In genomic region chr15:47384316-47384715, GRCh38 we compare ENCODE assay signal across 10 cellular contexts.
DNase-seq lines count a peak whose midpoint lies in the region; ATAC-seq, FAIRE-seq and TF ChIP-seq lines count a peak whose summit lies in the region.
"Had no signal": no experiment of that assay in that cellular context is flagged by ENCODE, and none has a peak within 500 bp of the region (broad histone marks: within the 10 kb centered on the region; RNA-seq: fewer than 3 reads in every experiment).

No MANE protein-coding gene starts in this region.

- peak; percentile 71 for DNase-seq in AG20443 (ENCODE audit: low spot score)
- DNase-seq in NCI-H2227 treated with DMSO at 0.1 percent for 48 hours (lab: John Stamatoyannopoulos, UW), result peak; percentile 47
- DNase-seq in dermis microvascular lymphatic vessel endothelial cell (ENCODE audit: low read depth in 2 of 2), result peak; percentile 6 to 89
- no peak for DNase-seq in HepG2 (ENCODE audit: low spot score)
- DNase-seq in HuH-7 (ENCODE audit: low spot score), result no peak
- DNase-seq: DMS79, NCI-H2081 treated with DMSO at 0.1 percent for 48 hours had no signal

- no peak for TF ChIP-seq RAD21 in HepG2 (CRISPR knock-in tag; IDR thresholded peaks at IDR 0.05)

- intact Hi-C loops in HepG2 (cut with micrococcal nuclease; ENCODE audit: unreplicated experiment), result no loop called here

- POLR2A ChIA-PET in HepG2 (lab: Yijun Ruan, JAX), result no interaction called here

- TF ChIP-seq CTCF in HepG2 (CRISPR knock-in tag; IDR thresholded peaks at IDR 0.05), result no peak

- no peak overlapping the region for H3K4me3 ChIP-seq in HepG2 (replicated peaks in 1 of 3; ENCODE audit: insufficient read depth in 1 of 3, low read depth in 2 of 3, low read length in 3 of 3)

- no peaks in the 10 kb centered on the region for H3K79me2 ChIP-seq in HepG2 (ENCODE audit: insufficient read depth, low read length)

- no TSS peak for BruUV-seq in HepG2 (replicated peaks; lab: Mats Ljungman, UMichigan)

- no peaks in the 10 kb centered on the region for H3K4me1 ChIP-seq in HepG2 (ENCODE audit: insufficient read depth, low read length)

- H3K36me3 ChIP-seq in HepG2 (replicated peaks in 1 of 2; ENCODE audit: control insufficient read depth in 1 of 2, insufficient read depth in 2 of 2, low read length in 2 of 2), result no peaks in the 10 kb centered on the region

- in situ Hi-C loops in HepG2 (cut with HindIII; ENCODE audit: extremely low pct_ligation_motif_present, low pct_unique_long_range_greater_than_20kb), result no loop called here

- no peaks in the 10 kb centered on the region; the same call in none of the 2 replicates for H3K9me3 ChIP-seq in HepG2 (ENCODE audit: low read length)

- no peak for TF ChIP-seq POLR2A in HepG2 (IDR thresholded peaks at IDR 0.05; ENCODE audit: insufficient read depth in 1 of 2, low read depth in 2 of 2, low read length in 2 of 2)

- H4K20me1 ChIP-seq in HepG2 (ENCODE audit: insufficient read depth, low read length), result no peaks in the 10 kb centered on the region

- WGBS in HepG2 (ENCODE audit: low lambda C conversion rate), result 0% methylated on average over 3 of the region's 3 CpGs

- no peak overlapping the region for H2AFZ ChIP-seq in HepG2 (ENCODE audit: low read length)

- H3K27ac ChIP-seq in HepG2 (ENCODE audit: extremely low read length, insufficient read depth, low read length), result no peak overlapping the region

- TF ChIP-seq EP300 in HepG2 (IDR thresholded peaks at IDR 0.05; ENCODE audit: low read depth in 2 of 2, low read length in 2 of 2), result no peak
- no peak for TF ChIP-seq EP300 in HepG2 (CRISPR knock-in tag; IDR thresholded peaks at IDR 0.05; ENCODE audit: borderline replicate concordance)

- no peak for FAIRE-seq in HepG2 (lab: Jason Lieb, UNC)

- ATAC-seq in HepG2, result no peak
- no peak for ATAC-seq in HG03135 (IDR thresholded peaks at IDR 0.05; ENCODE audit: unreplicated experiment)
- ATAC-seq in HG02973 (IDR thresholded peaks at IDR 0.05; ENCODE audit: unreplicated experiment), result no peak
- no peak for ATAC-seq in GM18907 (IDR thresholded peaks at IDR 0.05; ENCODE audit: unreplicated experiment)

- no peaks in the 10 kb centered on the region for H3K27me3 ChIP-seq in HepG2 (ENCODE audit: control insufficient read depth in 1 of 2, insufficient read depth in 2 of 2, low read length in 2 of 2)

- H3K9ac ChIP-seq in HepG2 (ENCODE audit: insufficient read depth, low read depth, low read length), result no peak overlapping the region

- CTCF ChIA-PET in HepG2 (lab: Yijun Ruan, JAX; ENCODE audit: low intra/inter-chr PET ratio, low total read pairs), result no interaction called here

- H3K4me2 ChIP-seq in HepG2 (ENCODE audit: low read depth, low read length), result no peak overlapping the region

TF ChIP-seq in HepG2, 621 proteins besides CTCF, POLR2A, EP300 and RAD21:
- TF ChIP-seq DDIT3 (CRISPR knock-in tag; IDR thresholded peaks at IDR 0.05), result no peak
- TF ChIP-seq REPIN1 (CRISPR knock-in tag; IDR thresholded peaks at IDR 0.05; ENCODE audit: borderline replicate concordance, low read depth), result no peak
- TF ChIP-seq CEBPB (IDR thresholded peaks at IDR 0.05; ENCODE audit: borderline replicate concordance, low read depth, low read length), result 0 out of 2 replicates have a peak, but pooled peaks have one; percentile 1
- TF ChIP-seq ZKSCAN1 (IDR thresholded peaks at IDR 0.05; ENCODE audit: low read length), result peak; percentile 72
- TF ChIP-seq, protein P1, sequence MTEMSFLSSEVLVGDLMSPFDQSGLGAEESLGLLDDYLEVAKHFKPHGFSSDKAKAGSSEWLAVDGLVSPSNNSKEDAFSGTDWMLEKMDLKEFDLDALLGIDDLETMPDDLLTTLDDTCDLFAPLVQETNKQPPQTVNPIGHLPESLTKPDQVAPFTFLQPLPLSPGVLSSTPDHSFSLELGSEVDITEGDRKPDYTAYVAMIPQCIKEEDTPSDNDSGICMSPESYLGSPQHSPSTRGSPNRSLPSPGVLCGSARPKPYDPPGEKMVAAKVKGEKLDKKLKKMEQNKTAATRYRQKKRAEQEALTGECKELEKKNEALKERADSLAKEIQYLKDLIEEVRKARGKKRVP (CRISPR knock-in tag; IDR thresholded peaks at IDR 0.05), result peak in 1 of 2 experiments; percentile 84; a peak in 2 of 4 replicates
- no peak for TF ChIP-seq CHD2 (IDR thresholded peaks at IDR 0.05; ENCODE audit: low read depth, low read length)
- peak; percentile 81 for TF ChIP-seq FOSL2 (CRISPR knock-in tag; IDR thresholded peaks at IDR 0.05)
TF ChIP-seq in HepG2: peak in this region for 4.

Comparison
In these comparisons a context has a peak if more than half of its experiments do, and no peak if none do; other contexts are left out.
1. DNase-seq: peak in AG20443 (single experiment), NCI-H2227 treated with DMSO at 0.1 percent for 48 hours (single experiment) and dermis microvascular lymphatic vessel endothelial cell (2 of 2); none in HepG2 (single experiment) and HuH-7 (single experiment).